7 cellular contexts compared by ENCODE assay signal in genomic region chr16:14923394-14924088, GRCh38. TPM values are rescaled to one million over a fixed set of nuclear protein-coding genes. Genes with fewer than 3 reads are reported as not detected.
DNase-seq lines count a peak whose midpoint lies in the region; ATAC-seq and TF ChIP-seq lines count a peak whose summit lies in the region.
"Not testable (repeated sequence)": the region's sequence is repeated elsewhere in the genome, so short reads cannot be mapped to it uniquely, and the experiment has no call there.

No MANE protein-coding gene starts in this region.

- not testable (repeated sequence) for H3K36me3 Mint-ChIP-seq in chondrocyte (ENCODE audit: low read depth); progenitor cell of endocrine pancreas (ENCODE audit: insufficient read depth)

- no CpG with 5 or more reads among the region's 31 CpGs for WGBS in right lobe of liver (ENCODE audit: insufficient coverage, low coverage, low lambda C conversion rate, missing lambda C conversion rate)

- not testable (repeated sequence) for TF ChIP-seq POLR2A in right lobe of liver (IDR thresholded peaks at IDR 0.05)

- H3K27me3 ChIP-seq in Panc1 (ENCODE audit: control insufficient read depth, insufficient read depth, low read length); right lobe of liver; thoracic aorta (replicated peaks; ENCODE audit: insufficient read depth): not testable (repeated sequence)

- H3K27me3 Mint-ChIP-seq in chondrocyte (ENCODE audit: low read depth); progenitor cell of endocrine pancreas: not testable (repeated sequence)

- not testable (repeated sequence) for H3K36me3 ChIP-seq in Panc1 (ENCODE audit: control insufficient read depth, insufficient read depth, low read length); right lobe of liver; mucosa of descending colon (ENCODE audit: low read depth); thoracic aorta

- TF ChIP-seq CTCF in Panc1 (IDR thresholded peaks at IDR 0.05); chondrocyte (IDR thresholded peaks at IDR 0.05); right lobe of liver (IDR thresholded peaks at IDR 0.05); mucosa of descending colon (IDR thresholded peaks at IDR 0.05); progenitor cell of endocrine pancreas (IDR thresholded peaks at IDR 0.05; ENCODE audit: unreplicated experiment); thoracic aorta (IDR thresholded peaks at IDR 0.05): not testable (repeated sequence)

- CTCF ChIA-PET in Panc1 (lab: Charles Lee), result not testable (repeated sequence)

- H3K9me3 Mint-ChIP-seq in chondrocyte (ENCODE audit: low read depth); progenitor cell of endocrine pancreas (ENCODE audit: low read depth): not testable (repeated sequence)

- in situ Hi-C loops in Panc1 (cut with HindIII; ENCODE audit: low pct_unique_long_range_greater_than_20kb, low sequenced_read_pairs), result not testable (repeated sequence)

- not testable (repeated sequence) for H3K4me3 Mint-ChIP-seq in chondrocyte (ENCODE audit: unreplicated experiment); progenitor cell of endocrine pancreas (ENCODE audit: low read depth)

- intact Hi-C loops in Panc1 (cut with micrococcal nuclease; ENCODE audit: unreplicated experiment); Right ventricle myocardium superior (cut with DNase I); right lobe of liver (cut with DNase I); mucosa of descending colon (cut with DNase I, micrococcal nuclease): not testable (repeated sequence)

- H3K4me1 Mint-ChIP-seq in chondrocyte (ENCODE audit: low read depth); progenitor cell of endocrine pancreas (ENCODE audit: low read depth): not testable (repeated sequence)

- not testable (repeated sequence) for H3K9me3 ChIP-seq in Panc1 (ENCODE audit: control insufficient read depth, insufficient read depth, low read depth, low read length); right lobe of liver; mucosa of descending colon; thoracic aorta

- ATAC-seq in Panc1, result peak; percentile 62; the same call in 1 of the 2 replicates
- not testable (repeated sequence) for ATAC-seq in Right ventricle myocardium superior (ENCODE audit: poor library complexity); thoracic aorta (ENCODE audit: insufficient number of reproducible peaks, low FRiP score, low read depth)
- peak in 3 of 4 donors; percentile 73 to 77 (median 75) for ATAC-seq in right lobe of liver
- ATAC-seq in mucosa of descending colon, result peak; percentile 49

- not testable (repeated sequence) for H3K27ac Mint-ChIP-seq in chondrocyte (ENCODE audit: unreplicated experiment); progenitor cell of endocrine pancreas

- POLR2A ChIA-PET in Panc1 (lab: Charles Lee), result not testable (repeated sequence)

- BruUV-seq in Panc1 (replicated peaks; lab: Mats Ljungman, UMichigan), result not testable (repeated sequence)

- H3K4me3 ChIP-seq in Panc1 (ENCODE audit: low read depth in 2 of 2, low read length in 2 of 2); right lobe of liver; mucosa of descending colon; thoracic aorta: not testable (repeated sequence)

- not testable (repeated sequence) for DNase-seq in Panc1 (ENCODE audit: low read depth, low spot score)
- peak; percentile 93 for DNase-seq in chondrocyte (ENCODE audit: low spot score)
- DNase-seq in Right ventricle myocardium superior, result peak; percentile 38
- DNase-seq in right lobe of liver, result peak in 2 of 3 donors; percentile 27 to 86
- peak; percentile 35 to 72 (median 51) for DNase-seq in mucosa of descending colon
- DNase-seq in progenitor cell of endocrine pancreas (ENCODE audit: low spot score, unreplicated experiment), result peak; percentile 8
- DNase-seq in thoracic aorta (ENCODE audit: low spot score), result peak; percentile 1

- not testable (repeated sequence) for H3K27ac ChIP-seq in Panc1 (ENCODE audit: low read length); right lobe of liver; thoracic aorta

- not testable (repeated sequence) for H3K4me1 ChIP-seq in Panc1 (ENCODE audit: control insufficient read depth, insufficient read depth, low read length); right lobe of liver; mucosa of descending colon (ENCODE audit: low read depth); thoracic aorta (ENCODE audit: control insufficient read depth in 1 of 2, low read depth in 2 of 2)

RNA-seq across cellular contexts. Expression of gene NPIPA1, which starts 13.7 kb away (rescaled TPM):
- total RNA-seq in Panc1 (2021; ENCODE audit: unreplicated experiment) (126 TPM), chondrocyte (119 to 145 TPM (median 143 TPM) in 3 replicates), Right ventricle myocardium superior (38.1 TPM), right lobe of liver (10 to 100 TPM; 14.0 to 48.3 (median 33.6) TPM), mucosa of descending colon (100 to 1,000 TPM in 1 of 3 donors, 10 to 100 TPM in 2; 61.6 to 149 (median 96.3) TPM), progenitor cell of endocrine pancreas (208 and 215 TPM in 2 replicates), thoracic aorta (100 to 1,000 TPM; 101 to 165 TPM)
- 93.2 TPM for polyA plus RNA-seq in Panc1 (2012; ENCODE audit: insufficient read length)

RNA-seq across cellular contexts. Expression of gene PDXDC1, which starts 51.3 kb away (rescaled TPM):
- total RNA-seq in Panc1 (2021; ENCODE audit: unreplicated experiment) (103 TPM), chondrocyte (120 to 156 TPM (median 125 TPM) in 3 replicates), Right ventricle myocardium superior (72.6 TPM), right lobe of liver (100 to 1,000 TPM in 4 of 6 experiments, 10 to 100 TPM in 2; 78.8 to 144 (median 111) TPM), mucosa of descending colon (100 to 1,000 TPM; 161 to 258 (median 233) TPM), progenitor cell of endocrine pancreas (124 and 131 TPM in 2 replicates), thoracic aorta (10 to 100 TPM; 79.1 to 97.4 TPM)
- 73.7 TPM for polyA plus RNA-seq in Panc1 (2012; ENCODE audit: insufficient read length)
